ENCODE assay signal across 14 cellular contexts in the genomic region with DNA sequence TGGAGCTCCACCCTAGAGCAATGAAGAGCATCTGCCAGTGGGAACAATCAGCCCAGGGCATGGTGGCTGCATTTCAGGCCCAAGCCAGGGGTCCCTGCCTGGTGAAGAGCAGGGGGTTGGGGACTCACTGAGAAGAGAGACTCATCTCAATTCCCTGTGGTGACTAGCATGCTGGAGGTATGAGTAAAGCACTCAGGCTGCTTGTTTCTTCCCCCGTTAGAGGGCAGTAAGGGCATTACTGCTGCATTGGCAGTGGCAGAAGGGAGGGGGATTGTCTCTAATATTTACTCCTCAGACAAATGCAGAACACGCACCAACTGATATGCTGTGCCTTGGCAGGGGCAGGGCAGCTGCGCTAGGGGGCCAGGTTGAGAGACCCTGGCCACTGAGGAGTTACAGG.
DNase-seq lines count a peak whose midpoint lies in the region; ATAC-seq and TF ChIP-seq lines count a peak whose summit lies in the region.
"Had no signal": no experiment of that assay in that cellular context is flagged by ENCODE, and none has a peak within 500 bp of the region (broad histone marks: within the 10 kb centered on the region; RNA-seq: fewer than 3 reads in every experiment).

No MANE protein-coding gene starts in this region.

- no peaks in the 10 kb centered on the region for H3K27me3 Mint-ChIP-seq in stimulated activated memory B cell treated with anti-CD40 and anti-IgM and Interleukin-4, amounts not matched to agents 10 μg/mL and 1 μg/mL and 100 μg/mL, for 72 hours

- no peak for ATAC-seq in HG03097 (IDR thresholded peaks at IDR 0.05; ENCODE audit: low FRiP score, unreplicated experiment)
- ATAC-seq in HG03520 (IDR thresholded peaks at IDR 0.05; ENCODE audit: unreplicated experiment) = no peak
- ATAC-seq in stimulated activated memory B cell treated with anti-CD40 and anti-IgM and Interleukin-4, amounts not matched to agents 10 μg/mL and 1 μg/mL and 100 μg/mL, for 72 hours = no peak
- no peak for ATAC-seq in HG02642 (IDR thresholded peaks at IDR 0.05; ENCODE audit: poor library complexity, unreplicated experiment)
- ATAC-seq: body of pancreas, left cardiac atrium had no signal

- H3K4me1 Mint-ChIP-seq in stimulated activated memory B cell treated with anti-CD40 and anti-IgM and Interleukin-4, amounts not matched to agents 10 μg/mL and 1 μg/mL and 100 μg/mL, for 72 hours = no peaks in the 10 kb centered on the region

- CTCF ChIA-PET in AG04450 (lab: Charles Lee) = no interaction called here
- CTCF ChIA-PET in HEK293T (lab: Yijun Ruan, JAX) = no interaction called here

- no peaks in the 10 kb centered on the region for H3K36me3 Mint-ChIP-seq in stimulated activated memory B cell treated with anti-CD40 and anti-IgM and Interleukin-4, amounts not matched to agents 10 μg/mL and 1 μg/mL and 100 μg/mL, for 72 hours

- TF ChIP-seq CTCF in AG04450 (IDR thresholded peaks at IDR 0.05; ENCODE audit: low read depth, low read length) = no peak

- POLR2A ChIA-PET in AG04450 (lab: Yijun Ruan, JAX) = no interaction called here
- POLR2A ChIA-PET in HEK293T (lab: Yijun Ruan, JAX) = no interaction called here

- no peak overlapping the region for H3K4me3 Mint-ChIP-seq in stimulated activated memory B cell treated with anti-CD40 and anti-IgM and Interleukin-4, amounts not matched to agents 10 μg/mL and 1 μg/mL and 100 μg/mL, for 72 hours

- H3K27me3 ChIP-seq in AG04450 (ENCODE audit: control insufficient read depth, insufficient read depth, low read length) = no peaks in the 10 kb centered on the region
- H3K27me3 ChIP-seq: body of pancreas, esophagus squamous epithelium had no signal

- no peaks in the 10 kb centered on the region for H3K9me3 ChIP-seq in AG04450 (ENCODE audit: control insufficient read depth, insufficient read depth, low read length)
- H3K9me3 ChIP-seq: body of pancreas, esophagus squamous epithelium, prostate gland, thoracic aorta had no signal

- no peak overlapping the region for H3K27ac Mint-ChIP-seq in stimulated activated memory B cell treated with anti-CD40 and anti-IgM and Interleukin-4, amounts not matched to agents 10 μg/mL and 1 μg/mL and 100 μg/mL, for 72 hours

- DNase-seq in AG04450 (ENCODE audit: low read depth, low spot score) (no peak), HEK293T (ENCODE audit: extremely low spot score) (peak; percentile 10), SK-N-DZ (ENCODE audit: low spot score) (peak; percentile 10), kidney tubule cell (ENCODE audit: low spot score) (peak; percentile 56)
- DNase-seq: activated effector memory CD4-positive, alpha-beta T cell treated with Interleukin-2 at 50 U/mL for 16 hours; body of pancreas; esophagus squamous epithelium; left cardiac atrium had no signal

- peak overlapping the region; percentile 25 for H3K27ac ChIP-seq in AG04450 (ENCODE audit: low read depth, low read length)
- H3K27ac ChIP-seq: body of pancreas, esophagus squamous epithelium, prostate gland, thoracic aorta had no signal

- H3K4me3 ChIP-seq in AG04450 (ENCODE audit: low read depth, low read length) = no peak overlapping the region
- H3K4me3 ChIP-seq: body of pancreas, esophagus squamous epithelium, prostate gland, thoracic aorta had no signal

- peaks cover 10% of the 10 kb centered on the region for H3K9me3 Mint-ChIP-seq in stimulated activated memory B cell treated with anti-CD40 and anti-IgM and Interleukin-4, amounts not matched to agents 10 μg/mL and 1 μg/mL and 100 μg/mL, for 72 hours

TF ChIP-seq in HEK293T, 16 proteins besides CTCF, POLR2A, EP300 and RAD21:
- TF ChIP-seq ARNT (IDR thresholded peaks at IDR 0.05) = no peak
- TF ChIP-seq FOXK2 (IDR thresholded peaks at IDR 0.05) = no peak
